In genomic region chr11:65786786-65787636, GRCh38 we compare ENCODE assay signal across 8 cellular contexts. TPM values are rescaled to one million over a fixed set of nuclear protein-coding genes. Genes with fewer than 3 reads are reported as not detected.
DNase-seq lines count a peak whose midpoint lies in the region; ATAC-seq and TF ChIP-seq lines count a peak whose summit lies in the region.

Gene OVOL1, plus strand, starts transcription at chr11:65787063. Its CDS starts 311 bp downstream, at chr11:65787374.

- no peak within 1 kb of the TSS for H3K27ac ChIP-seq in left ventricle myocardium inferior (replicated peaks)

- POLR2A ChIA-PET in activated CD4-positive, alpha-beta T cell treated with anti-CD3 and anti-CD28 coated beads, Interleukin-2, amount 10 ng/mL, durations not matched to agents 7 days and 5 days (lab: Charles Lee): no interaction called here

- H3K4me1 ChIP-seq in left ventricle myocardium inferior: peaks cover 24% of the 10 kb centered on the region

- TF ChIP-seq CTCF in left ventricle myocardium inferior (IDR thresholded peaks at IDR 0.05; ENCODE audit: borderline replicate concordance): no peak
- TF ChIP-seq CTCF in type B pancreatic cell (conservative IDR thresholded peaks at IDR 0.05): no peak

- peaks cover 2% of the 10 kb centered on the region for H3K36me3 Mint-ChIP-seq in activated CD4-positive, alpha-beta T cell treated with anti-CD3 and anti-CD28 coated beads, Interleukin-2, amount 10 ng/mL, durations not matched to agents 7 days and 5 days (ENCODE audit: low read depth)
- no peaks in the 10 kb centered on the region for H3K36me3 Mint-ChIP-seq in type B pancreatic cell

- peaks cover 81% of the 10 kb centered on the region for H3K27me3 ChIP-seq in left ventricle myocardium inferior (ENCODE audit: low read depth)

- H3K4me1 Mint-ChIP-seq in activated CD4-positive, alpha-beta T cell treated with anti-CD3 and anti-CD28 coated beads, Interleukin-2, amount 10 ng/mL, durations not matched to agents 7 days and 5 days: peaks cover 14% of the 10 kb centered on the region
- peaks cover 15% of the 10 kb centered on the region for H3K4me1 Mint-ChIP-seq in type B pancreatic cell (ENCODE audit: unreplicated experiment)

- no peak for DNase-seq in left ventricle myocardium inferior
- no peak for DNase-seq in left ventricle myocardium superior
- DNase-seq in activated CD4-positive, alpha-beta T cell treated with anti-CD3 and anti-CD28 coated beads, Interleukin-2, amount 10 ng/mL, durations not matched to agents 7 days and 5 days: no peak
- DNase-seq in kidney tubule cell (ENCODE audit: low spot score): peak; percentile 75
- no peak for DNase-seq in type B pancreatic cell (ENCODE audit: extremely low spot score, unreplicated experiment)
- DNase-seq in NCI-H2227 (lab: John Stamatoyannopoulos, UW; ENCODE audit: unreplicated experiment): no peak

- no peak within 1 kb of the TSS for H3K27ac Mint-ChIP-seq in activated CD4-positive, alpha-beta T cell treated with anti-CD3 and anti-CD28 coated beads, Interleukin-2, amount 10 ng/mL, durations not matched to agents 7 days and 5 days
- peak within 1 kb of the TSS; percentile 84 for H3K27ac Mint-ChIP-seq in type B pancreatic cell

- no peaks in the 10 kb centered on the region for H3K9me3 ChIP-seq in left ventricle myocardium inferior (replicated peaks)

- H3K4me3 Mint-ChIP-seq in activated CD4-positive, alpha-beta T cell treated with anti-CD3 and anti-CD28 coated beads, Interleukin-2, amount 10 ng/mL, durations not matched to agents 7 days and 5 days: peak within 1 kb of the TSS; percentile 44
- H3K4me3 Mint-ChIP-seq in type B pancreatic cell: peak within 1 kb of the TSS; percentile 91

- no peaks in the 10 kb centered on the region for H3K9me3 Mint-ChIP-seq in activated CD4-positive, alpha-beta T cell treated with anti-CD3 and anti-CD28 coated beads, Interleukin-2, amount 10 ng/mL, durations not matched to agents 7 days and 5 days
- H3K9me3 Mint-ChIP-seq in type B pancreatic cell: no peaks in the 10 kb centered on the region

- intact Hi-C loops in left ventricle myocardium inferior (cut with micrococcal nuclease) (no loop called here), left ventricle myocardium superior (cut with micrococcal nuclease) (no loop called here)

- peaks cover 62% of the 10 kb centered on the region for H3K27me3 Mint-ChIP-seq in activated CD4-positive, alpha-beta T cell treated with anti-CD3 and anti-CD28 coated beads, Interleukin-2, amount 10 ng/mL, durations not matched to agents 7 days and 5 days
- H3K27me3 Mint-ChIP-seq in type B pancreatic cell: peaks cover 61% of the 10 kb centered on the region

- no peaks in the 10 kb centered on the region for H3K36me3 ChIP-seq in left ventricle myocardium inferior

- CTCF ChIA-PET in activated CD4-positive, alpha-beta T cell treated with anti-CD3 and anti-CD28 coated beads, Interleukin-2, amount 10 ng/mL, durations not matched to agents 7 days and 5 days (lab: Charles Lee): interaction anchor here (0.9 kb wide), 1 partner anchor 32 kb away, joined by 3 read pairs; no protein-coding TSS in a partner anchor

- ATAC-seq in left ventricle myocardium superior: no peak
- ATAC-seq in GM18907 (IDR thresholded peaks at IDR 0.05; ENCODE audit: unreplicated experiment): no peak
- no peak for ATAC-seq in GM19455 (IDR thresholded peaks at IDR 0.05; ENCODE audit: unreplicated experiment)

- peak within 1 kb of the TSS; percentile 51 for H3K4me3 ChIP-seq in left ventricle myocardium inferior

RNA-seq across cellular contexts. Expression of gene OVOL1, which starts in this region (rescaled TPM):
- total RNA-seq in left ventricle myocardium inferior: not detected
- total RNA-seq in left ventricle myocardium superior: not detected
- not detected for total RNA-seq in activated CD4-positive, alpha-beta T cell treated with anti-CD3 and anti-CD28 coated beads, Interleukin-2, amount 10 ng/mL, durations not matched to agents 7 days and 5 days
- 7.7 and 39.8 TPM in 2 replicates for total RNA-seq in type B pancreatic cell (ENCODE audit: low replicate concordance)
